In genomic region chrX:40719218-40719617, GRCh38 we compare ENCODE assay signal across 19 cellular contexts. TPM values are rescaled to one million over a fixed set of nuclear protein-coding genes. Genes with fewer than 3 reads are reported as not detected.
DNase-seq lines count a peak whose midpoint lies in the region; ATAC-seq, FAIRE-seq and TF ChIP-seq lines count a peak whose summit lies in the region.
"Had no signal": no experiment of that assay in that cellular context is flagged by ENCODE, and none has a peak within 500 bp of the region (broad histone marks: within the 10 kb centered on the region; RNA-seq: fewer than 3 reads in every experiment).

No MANE protein-coding gene starts in this region.

- no peaks in the 10 kb centered on the region for H3K9me3 Mint-ChIP-seq in activated naive CD8-positive, alpha-beta T cell treated with anti-CD3 and anti-CD28 coated beads for 36 hours
- H3K9me3 Mint-ChIP-seq: central memory CD8-positive, alpha-beta T cell had no signal

- no peak for TF ChIP-seq RAD21 in A549 (conservative IDR thresholded peaks at IDR 0.05 in 1 of 2, IDR thresholded peaks at IDR 0.05 in 1 of 2)

- H3K36me3 Mint-ChIP-seq in activated naive CD8-positive, alpha-beta T cell treated with anti-CD3 and anti-CD28 coated beads for 36 hours = peaks cover 48% of the 10 kb centered on the region

- H3K9me3 ChIP-seq in A549 (no peaks in the 10 kb centered on the region), lower lobe of right lung (no peaks in the 10 kb centered on the region)
- H3K9me3 ChIP-seq: SJSA1, upper lobe of right lung had no signal

- H3K27ac Mint-ChIP-seq in activated naive CD8-positive, alpha-beta T cell treated with anti-CD3 and anti-CD28 coated beads for 36 hours = no peak overlapping the region
- H3K27ac Mint-ChIP-seq: activated CD4-positive, alpha-beta T cell treated with anti-CD3 and anti-CD28 coated beads for 36 hours had no signal

- in situ Hi-C loops in astrocyte of the spinal cord (cut with HindIII; ENCODE audit: low sequenced_read_pairs) (no loop called here), KBM-7 (cut with MboI; ENCODE audit: low pct_unique_long_range_greater_than_20kb, low sequenced_read_pairs) (no loop called here)

- TF ChIP-seq POLR2A in A549 (IDR thresholded peaks at IDR 0.05; ENCODE audit: low read length) = no peak

- TF ChIP-seq EP300 in A549 (IDR thresholded peaks at IDR 0.05) = no peak

- H3K4me3 ChIP-seq in A549 (no peak overlapping the region), HFF-Myc (replicated peaks; ENCODE audit: low read depth, low read length) (no peak overlapping the region), astrocyte of the spinal cord (ENCODE audit: low read depth, low read length) (no peak overlapping the region), fibroblast of villous mesenchyme (ENCODE audit: low read depth, low read length) (no peak overlapping the region), lower lobe of right lung (no peak overlapping the region)
- H3K4me3 ChIP-seq: SJSA1, upper lobe of right lung had no signal

- no peak for DNase-seq in A549 (ENCODE audit: low read depth in 1 of 2, low spot score in 1 of 2)
- peak; percentile 19 for DNase-seq in HFF-Myc (ENCODE audit: extremely low read depth, low read depth)
- DNase-seq in astrocyte of the spinal cord (ENCODE audit: low read depth, low spot score) = peak; percentile 29
- DNase-seq in fibroblast of villous mesenchyme (ENCODE audit: low read depth) = peak; percentile 53
- DNase-seq in COLO668 (lab: John Stamatoyannopoulos, UW; ENCODE audit: unreplicated experiment) = no peak
- no peak for DNase-seq in KBM-7
- no peak for DNase-seq in lower lobe of right lung
- no peak for DNase-seq in activated naive CD8-positive, alpha-beta T cell treated with anti-CD3 and anti-CD28 coated beads for 36 hours
- DNase-seq: activated CD4-positive, alpha-beta T cell treated with anti-CD3 and anti-CD28 coated beads for 36 hours; activated naive CD4-positive, alpha-beta T cell treated with anti-CD3 and anti-CD28 coated beads, Interleukin-2, amount 50 U/mL, for 16 hours; activated T-cell treated with anti-CD3 and anti-CD28 coated beads for 4 hours; left cardiac atrium; NCI-H1092 treated with DMSO at 0.1 percent for 48 hours; stimulated activated naive CD4-positive, alpha-beta T cell; T1000; upper lobe of right lung had no signal

- CTCF ChIA-PET in A549 (lab: Yijun Ruan, JAX) = interaction anchor here (1.7 kb wide), 1 partner anchor 11 kb away, joined by 3 read pairs; no protein-coding TSS in a partner anchor

- H3K4me1 Mint-ChIP-seq in activated naive CD8-positive, alpha-beta T cell treated with anti-CD3 and anti-CD28 coated beads for 36 hours = peaks cover 33% of the 10 kb centered on the region

- FAIRE-seq in A549 (lab: Jason Lieb, UNC) = peak; percentile 99
- FAIRE-seq: endometrium had no signal

- H3K27ac ChIP-seq in A549 = no peak overlapping the region
- no peak overlapping the region for H3K27ac ChIP-seq in lower lobe of right lung
- H3K27ac ChIP-seq: SJSA1, upper lobe of right lung had no signal

- H3K4me3 Mint-ChIP-seq in activated naive CD8-positive, alpha-beta T cell treated with anti-CD3 and anti-CD28 coated beads for 36 hours = no peak overlapping the region
- H3K4me3 Mint-ChIP-seq: activated CD4-positive, alpha-beta T cell treated with anti-CD3 and anti-CD28 coated beads for 36 hours; central memory CD8-positive, alpha-beta T cell had no signal

- POLR2A ChIA-PET in A549 (lab: Yijun Ruan, JAX) = no interaction called here

- TF ChIP-seq CTCF in A549 (IDR thresholded peaks at IDR 0.05) (no peak), HFF-Myc (IDR thresholded peaks at IDR 0.05; ENCODE audit: low read depth, low read length, missing control alignments) (no peak), astrocyte of the spinal cord (IDR thresholded peaks at IDR 0.05; ENCODE audit: low read depth, low read length) (no peak), fibroblast of villous mesenchyme (IDR thresholded peaks at IDR 0.05; ENCODE audit: insufficient read depth, low read depth, low read length) (no peak), lower lobe of right lung (IDR thresholded peaks at IDR 0.05) (no peak)

- no peaks in the 10 kb centered on the region for H3K27me3 ChIP-seq in lower lobe of right lung (ENCODE audit: low read depth)
- H3K27me3 ChIP-seq: SJSA1, upper lobe of right lung had no signal

- peaks cover 5% of the 10 kb centered on the region for H3K36me3 ChIP-seq in lower lobe of right lung

- intact Hi-C loops in lower lobe of right lung (cut with DNase I) = no loop called here

- no peaks in the 10 kb centered on the region for H3K27me3 Mint-ChIP-seq in activated naive CD8-positive, alpha-beta T cell treated with anti-CD3 and anti-CD28 coated beads for 36 hours
- H3K27me3 Mint-ChIP-seq: activated CD4-positive, alpha-beta T cell treated with anti-CD3 and anti-CD28 coated beads for 36 hours; central memory CD8-positive, alpha-beta T cell had no signal

- ATAC-seq in A549 = no peak
- no peak for ATAC-seq in lower lobe of right lung
- ATAC-seq: activated CD4-positive, alpha-beta T cell treated with anti-CD3 and anti-CD28 coated beads for 36 hours; left cardiac atrium; upper lobe of right lung had no signal

- no peak overlapping the region for H3K4me2 ChIP-seq in A549

- H3K4me1 ChIP-seq in A549 = peaks cover 7% of the 10 kb centered on the region; the same call in 1 of the 3 replicates
- no peaks in the 10 kb centered on the region for H3K4me1 ChIP-seq in lower lobe of right lung
- H3K4me1 ChIP-seq: upper lobe of right lung had no signal

TF ChIP-seq in A549, 52 proteins besides CTCF, POLR2A, EP300 and RAD21:
- no peak for TF ChIP-seq TFCP2L1 (CRISPR knock-in tag; IDR thresholded peaks at IDR 0.05)
- no peak for TF ChIP-seq CEBPB (IDR thresholded peaks at IDR 0.05)
- no peak for TF ChIP-seq TP53 (CRISPR knock-in tag; IDR thresholded peaks at IDR 0.05)
- TF ChIP-seq NR3C1 (IDR thresholded peaks at IDR 0.05) = no peak
- no peak for TF ChIP-seq E2F6 (IDR thresholded peaks at IDR 0.05; ENCODE audit: borderline replicate concordance, low read depth)
- no peak for TF ChIP-seq HES2 (IDR thresholded peaks at IDR 0.05)
- TF ChIP-seq RARB (CRISPR knock-in tag; IDR thresholded peaks at IDR 0.05) = no peak
- TF ChIP-seq BCL3 (IDR thresholded peaks at IDR 0.05) = no peak

RNA-seq across cellular contexts. Expression of gene MED14, which starts 16.1 kb away (rescaled TPM):
- 62.0 and 82.6 TPM in 2 replicates for polyA plus RNA-seq in A549 (2011; rRNA removed)
- polyA plus RNA-seq in A549 (2012; cell fraction: cytosol; rRNA removed) = 24.3 and 27.1 TPM in 2 replicates
- 27.7 and 36.9 TPM in 2 replicates for polyA plus RNA-seq in A549 (2012; cell fraction: nucleus; rRNA removed)
- 22.5 to 26.8 TPM (median 23.5 TPM) in 3 replicates for polyA plus RNA-seq in A549 (2017; fragmentation: RNase III; extraction: RNeasy Plus Mini Kit Qiagen cat#74134 plus additional on column Dnase treatment)
- 69.6 and 90.6 TPM in 2 replicates for polyA minus RNA-seq in A549 (2011; rRNA and poly(A)+ RNA removed)
- 24.2 and 29.4 TPM in 2 replicates for total RNA-seq in fibroblast of villous mesenchyme
- 32.6 TPM for total RNA-seq in lower lobe of right lung
- 10 to 100 TPM; 38.8 to 41.4 TPM for total RNA-seq in activated naive CD8-positive, alpha-beta T cell treated with anti-CD3 and anti-CD28 coated beads for 36 hours

Comparison
In these comparisons a context has a peak if more than half of its experiments do, and no peak if none do; other contexts are left out.
1. DNase-seq: peak in HFF-Myc (single experiment), astrocyte of the spinal cord (single experiment) and fibroblast of villous mesenchyme (single experiment); none in A549 (0 of 2), COLO668 (single experiment), KBM-7 (single experiment), lower lobe of right lung (single experiment) and activated naive CD8-positive, alpha-beta T cell treated with anti-CD3 and anti-CD28 coated beads for 36 hours (single experiment).